Comparison of ENCODE assay signal across 1 cellular context in the genomic region with DNA sequence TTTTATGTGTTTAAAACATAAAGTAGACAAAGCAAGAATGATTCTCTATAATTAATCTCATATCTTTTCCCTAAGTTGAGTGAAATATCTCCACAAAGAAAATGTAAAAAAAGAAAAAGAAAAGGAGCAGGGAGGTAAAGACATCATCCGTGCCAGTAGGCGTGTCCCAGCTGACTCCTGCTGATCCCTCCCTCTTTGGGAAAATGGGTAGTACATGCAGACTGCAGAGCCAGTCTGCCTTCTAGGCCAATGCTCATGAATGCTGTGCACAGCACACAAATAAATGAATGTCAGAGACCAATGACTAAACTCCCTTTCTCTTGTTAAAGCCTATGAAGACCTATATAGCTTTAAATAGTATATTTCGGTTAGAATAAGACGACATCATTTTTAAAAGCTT.
TF ChIP-seq lines count a peak whose summit lies in the region.

No MANE protein-coding gene starts in this region.

TF ChIP-seq in IMR-90, 13 proteins besides CTCF, POLR2A, EP300 and RAD21 (continued from another document):
- TF ChIP-seq RFX5 (IDR thresholded peaks at IDR 0.05; ENCODE audit: low read depth, low read length): no peak
- TF ChIP-seq MAZ (IDR thresholded peaks at IDR 0.05; ENCODE audit: borderline replicate concordance, low read depth, low read length): no peak
- TF ChIP-seq MAFK (IDR thresholded peaks at IDR 0.05; ENCODE audit: low read depth, low read length): no peak
- TF ChIP-seq NFE2L2 (IDR thresholded peaks at IDR 0.05; ENCODE audit: low read depth, low read length): no peak
- no peak for TF ChIP-seq CEBPB (IDR thresholded peaks at IDR 0.05; ENCODE audit: low read depth, low read length)
- no peak for TF ChIP-seq USF2 (IDR thresholded peaks at IDR 0.05; ENCODE audit: low read depth, low read length)
- no peak for TF ChIP-seq FOS (IDR thresholded peaks at IDR 0.05; ENCODE audit: low read depth, low read length)
- no peak for TF ChIP-seq CHD1 (IDR thresholded peaks at IDR 0.05; ENCODE audit: low read depth, low read length)
- TF ChIP-seq RCOR1 (IDR thresholded peaks at IDR 0.05; ENCODE audit: insufficient replicate concordance, low read length): no peak
- no peak for TF ChIP-seq ELK1 (IDR thresholded peaks at IDR 0.05; ENCODE audit: borderline replicate concordance, low read depth, low read length)
- no peak for TF ChIP-seq BHLHE40 (IDR thresholded peaks at IDR 0.05; ENCODE audit: low read depth, low read length)
- TF ChIP-seq SMC3 (IDR thresholded peaks at IDR 0.05; ENCODE audit: low read depth, low read length): no peak
